18 cellular contexts compared by ENCODE assay signal in genomic region chr9:35574578-35575104, GRCh38. TPM values are rescaled to one million over a fixed set of nuclear protein-coding genes. Genes with fewer than 3 reads are reported as not detected.
DNase-seq lines count a peak whose midpoint lies in the region; ATAC-seq, FAIRE-seq and TF ChIP-seq lines count a peak whose summit lies in the region.
"Had no signal": no experiment of that assay in that cellular context is flagged by ENCODE, and none has a peak within 500 bp of the region (broad histone marks: within the 10 kb centered on the region; RNA-seq: fewer than 3 reads in every experiment).

No MANE protein-coding gene starts in this region.

- peaks cover 6% of the 10 kb centered on the region for H3K9me3 Mint-ChIP-seq in activated CD4-positive, alpha-beta T cell treated with anti-CD3 and anti-CD28 coated beads, Interleukin-2, amount 10 ng/mL, durations not matched to agents 24 days and 14 days
- H3K9me3 Mint-ChIP-seq in stimulated activated effector memory CD8-positive, alpha-beta T cell treated with anti-CD3 and anti-CD28 coated beads, Interleukin-12 subunit alpha, Interleukin-12 subunit beta, amount 100 ng/mL, for 72 hours = peaks cover 7% of the 10 kb centered on the region

- DNase-seq in activated CD4-positive, alpha-beta T cell treated with anti-CD3 and anti-CD28 coated beads, Interleukin-2, amount 10 ng/mL, durations not matched to agents 24 days and 14 days = no peak
- no peak for DNase-seq in activated CD4-positive, alpha-beta T cell treated with anti-CD3 and anti-CD28 coated beads for 4 hours
- DNase-seq in bronchial epithelial cell (ENCODE audit: low read depth) = no peak
- DNase-seq in stimulated activated effector memory CD8-positive, alpha-beta T cell treated with anti-CD3 and anti-CD28 coated beads, Interleukin-12 subunit alpha, Interleukin-12 subunit beta, amount 100 ng/mL, for 72 hours (ENCODE audit: low spot score in 2 of 2) = no peak
- no peak for DNase-seq in activated CD8-positive, alpha-beta memory T cell treated with anti-CD3 and anti-CD28 coated beads, Interleukin-2, amount 50 U/mL, for 48 hours
- DNase-seq in NOMO-1 (lab: John Stamatoyannopoulos, UW; ENCODE audit: unreplicated experiment in 2 of 2) = no peak
- DNase-seq: CD4-positive, alpha-beta memory T cell; DMS153; DMS79; GDM1; GM23248 had no signal

- no peak overlapping the region for H3K4me3 ChIP-seq in bronchial epithelial cell (ENCODE audit: low read depth, low read length)
- H3K4me3 ChIP-seq: BLaER1, GM23248, HAP-1 had no signal

- H3K4me3 Mint-ChIP-seq in activated CD4-positive, alpha-beta T cell treated with anti-CD3 and anti-CD28 coated beads, Interleukin-2, amount 10 ng/mL, durations not matched to agents 24 days and 14 days = no peak overlapping the region
- no peak overlapping the region for H3K4me3 Mint-ChIP-seq in stimulated activated effector memory CD8-positive, alpha-beta T cell treated with anti-CD3 and anti-CD28 coated beads, Interleukin-12 subunit alpha, Interleukin-12 subunit beta, amount 100 ng/mL, for 72 hours
- H3K4me3 Mint-ChIP-seq: CD14-positive monocyte; CD4-positive, alpha-beta memory T cell had no signal

- H3K27me3 ChIP-seq in bronchial epithelial cell (ENCODE audit: control insufficient read depth, insufficient read depth, low read length) = no peaks in the 10 kb centered on the region
- H3K27me3 ChIP-seq: BLaER1 had no signal

- no peak for ATAC-seq in stimulated activated effector memory CD8-positive, alpha-beta T cell treated with anti-CD3 and anti-CD28 coated beads, Interleukin-12 subunit alpha, Interleukin-12 subunit beta, amount 100 ng/mL, for 72 hours
- no peak for ATAC-seq in HG02981 (IDR thresholded peaks at IDR 0.05; ENCODE audit: unreplicated experiment)

- peak overlapping the region; percentile 16 for H3K27ac Mint-ChIP-seq in activated CD4-positive, alpha-beta T cell treated with anti-CD3 and anti-CD28 coated beads, Interleukin-2, amount 10 ng/mL, durations not matched to agents 24 days and 14 days
- H3K27ac Mint-ChIP-seq in stimulated activated effector memory CD8-positive, alpha-beta T cell treated with anti-CD3 and anti-CD28 coated beads, Interleukin-12 subunit alpha, Interleukin-12 subunit beta, amount 100 ng/mL, for 72 hours = peak overlapping the region; percentile 5
- H3K27ac Mint-ChIP-seq: CD14-positive monocyte; CD4-positive, alpha-beta memory T cell had no signal

- TF ChIP-seq CTCF in bronchial epithelial cell (IDR thresholded peaks at IDR 0.05; ENCODE audit: insufficient read depth, low read length, severe bottlenecking) = no peak

- H3K4me1 Mint-ChIP-seq in activated CD4-positive, alpha-beta T cell treated with anti-CD3 and anti-CD28 coated beads, Interleukin-2, amount 10 ng/mL, durations not matched to agents 24 days and 14 days = peaks cover 20% of the 10 kb centered on the region
- H3K4me1 Mint-ChIP-seq in stimulated activated effector memory CD8-positive, alpha-beta T cell treated with anti-CD3 and anti-CD28 coated beads, Interleukin-12 subunit alpha, Interleukin-12 subunit beta, amount 100 ng/mL, for 72 hours = peaks cover 34% of the 10 kb centered on the region

- no peaks in the 10 kb centered on the region for H3K27me3 Mint-ChIP-seq in activated CD4-positive, alpha-beta T cell treated with anti-CD3 and anti-CD28 coated beads, Interleukin-2, amount 10 ng/mL, durations not matched to agents 24 days and 14 days
- H3K27me3 Mint-ChIP-seq: CD4-positive, alpha-beta memory T cell had no signal

- peak; percentile 28 for FAIRE-seq in bronchial epithelial cell (lab: Jason Lieb, UNC)
- FAIRE-seq: GM12892, GM18507 had no signal

- no peaks in the 10 kb centered on the region for H3K36me3 ChIP-seq in bronchial epithelial cell (ENCODE audit: control insufficient read depth, insufficient read depth, low read length)
- H3K36me3 ChIP-seq: HAP-1 had no signal

- intact Hi-C loops in activated CD4-positive, alpha-beta T cell treated with anti-CD3 and anti-CD28 coated beads, Interleukin-2, amount 10 ng/mL, durations not matched to agents 24 days and 14 days (cut with micrococcal nuclease) = loop anchor here (5.0 kb wide), 1 partner anchor 77 kb away; no protein-coding TSS in a partner anchor

- peaks cover 4% of the 10 kb centered on the region for H3K36me3 Mint-ChIP-seq in activated CD4-positive, alpha-beta T cell treated with anti-CD3 and anti-CD28 coated beads, Interleukin-2, amount 10 ng/mL, durations not matched to agents 24 days and 14 days (ENCODE audit: low read depth)
- H3K36me3 Mint-ChIP-seq in stimulated activated effector memory CD8-positive, alpha-beta T cell treated with anti-CD3 and anti-CD28 coated beads, Interleukin-12 subunit alpha, Interleukin-12 subunit beta, amount 100 ng/mL, for 72 hours = peaks cover 7% of the 10 kb centered on the region

RNA-seq across cellular contexts. Expression of gene TESK1, which starts 30.4 kb away (rescaled TPM):
- total RNA-seq in activated CD4-positive, alpha-beta T cell treated with anti-CD3 and anti-CD28 coated beads, Interleukin-2, amount 10 ng/mL, durations not matched to agents 24 days and 14 days = 48.7 and 52.9 TPM in 2 replicates
- total RNA-seq in bronchial epithelial cell = 6.6 and 8.2 TPM in 2 replicates

RNA-seq across cellular contexts. Expression of gene CD72, which starts 43.6 kb away (rescaled TPM):
- 8.1 and 9.0 TPM in 2 replicates for total RNA-seq in activated CD4-positive, alpha-beta T cell treated with anti-CD3 and anti-CD28 coated beads, Interleukin-2, amount 10 ng/mL, durations not matched to agents 24 days and 14 days
- 0.79 and 0.90 TPM in 2 replicates for total RNA-seq in bronchial epithelial cell
- total RNA-seq: A673 had no signal
